10 cellular contexts compared by ENCODE assay signal in the genomic region with DNA sequence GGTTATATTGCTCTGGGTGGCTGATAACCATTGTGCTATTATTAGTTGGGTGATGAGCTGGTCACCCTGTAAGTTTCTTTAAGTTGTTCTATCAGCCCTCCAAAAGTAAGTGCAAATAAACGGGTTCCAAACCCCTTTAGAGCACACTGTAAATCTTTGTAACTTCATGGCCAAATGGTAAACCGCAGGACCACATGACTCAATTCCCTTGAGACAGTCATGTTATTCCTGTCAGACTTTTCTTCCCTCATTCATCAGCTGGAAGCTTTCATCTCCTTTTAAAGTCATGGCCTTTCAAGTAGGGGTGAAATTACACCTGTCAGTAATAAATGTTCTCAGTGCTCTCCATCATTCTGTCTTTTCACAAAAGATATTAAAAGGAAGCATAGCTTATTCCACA.
DNase-seq lines count a peak whose midpoint lies in the region; ATAC-seq lines count a peak whose summit lies in the region.
"Had no signal": no experiment of that assay in that cellular context is flagged by ENCODE, and none has a peak within 500 bp of the region (broad histone marks: within the 10 kb centered on the region; RNA-seq: fewer than 3 reads in every experiment).

No MANE protein-coding gene starts in this region.

- peaks cover 17 to 25% of the 10 kb centered on the region in 2 donors for H3K4me1 Mint-ChIP-seq in stimulated activated naive B cell treated with anti-CD40 and anti-IgM and Interleukin-4, amounts not matched to agents 10 μg/mL and 1 μg/mL and 100 μg/mL, for 72 hours

- H3K27me3 Mint-ChIP-seq in stimulated activated naive B cell treated with anti-CD40 and anti-IgM and Interleukin-4, amounts not matched to agents 10 μg/mL and 1 μg/mL and 100 μg/mL, for 72 hours: no peaks in the 10 kb centered on the region

- peak overlapping the region; percentile 31 to 44 for H3K4me3 Mint-ChIP-seq in stimulated activated naive B cell treated with anti-CD40 and anti-IgM and Interleukin-4, amounts not matched to agents 10 μg/mL and 1 μg/mL and 100 μg/mL, for 72 hours
- H3K4me3 Mint-ChIP-seq: T-helper 1 cell treated with Interleukin-12 subunit alpha and Interleukin-12 subunit beta and Interleukin-4 antibody, amounts not matched to agents 30 μg/mL and 1 μg/mL, for 36 hours had no signal

- peaks cover 0 to 2% of the 10 kb centered on the region in 2 donors for H3K36me3 Mint-ChIP-seq in stimulated activated naive B cell treated with anti-CD40 and anti-IgM and Interleukin-4, amounts not matched to agents 10 μg/mL and 1 μg/mL and 100 μg/mL, for 72 hours

- peak overlapping the region; percentile 65 for H3K27ac Mint-ChIP-seq in stimulated activated naive B cell treated with anti-CD40 and anti-IgM and Interleukin-4, amounts not matched to agents 10 μg/mL and 1 μg/mL and 100 μg/mL, for 72 hours
- H3K27ac Mint-ChIP-seq: T-helper 1 cell treated with Interleukin-12 subunit alpha and Interleukin-12 subunit beta and Interleukin-4 antibody, amounts not matched to agents 30 μg/mL and 1 μg/mL, for 36 hours had no signal

- peaks cover 0 to 4% of the 10 kb centered on the region in 2 donors for H3K9me3 Mint-ChIP-seq in stimulated activated naive B cell treated with anti-CD40 and anti-IgM and Interleukin-4, amounts not matched to agents 10 μg/mL and 1 μg/mL and 100 μg/mL, for 72 hours
- H3K9me3 Mint-ChIP-seq: T-helper 1 cell treated with Interleukin-12 subunit alpha and Interleukin-12 subunit beta and Interleukin-4 antibody, amounts not matched to agents 30 μg/mL and 1 μg/mL, for 36 hours had no signal

- ATAC-seq in HG02981 (IDR thresholded peaks at IDR 0.05; ENCODE audit: unreplicated experiment): peak; percentile 85
- ATAC-seq in stimulated activated naive B cell treated with anti-CD40 and anti-IgM and Interleukin-4, amounts not matched to agents 10 μg/mL and 1 μg/mL and 100 μg/mL, for 72 hours (replicated peaks): peak; percentile 80 to 81
- ATAC-seq: A549 had no signal

- DNase-seq in NCI-H1417 (lab: John Stamatoyannopoulos, UW) (peak; percentile 5 to 98 (median 64)), NCI-H1417 treated with DMSO at 0.1 percent for 48 hours (lab: John Stamatoyannopoulos, UW) (no peak), OCI-M1 (lab: John Stamatoyannopoulos, UW) (peak; percentile 19), NCI-H2081 treated with DMSO at 0.1 percent for 48 hours (lab: John Stamatoyannopoulos, UW) (no peak), midbrain (lab: John Stamatoyannopoulos, UW) (no peak), ecto neural progenitor cell (ENCODE audit: low spot score) (no peak)
- peak; percentile 19 for DNase-seq in stimulated activated naive B cell treated with anti-CD40 and anti-IgM and Interleukin-4, amounts not matched to agents 10 μg/mL and 1 μg/mL and 100 μg/mL, for 72 hours

Comparison
In these comparisons a context has a peak if more than half of its experiments do, and no peak if none do; other contexts are left out.
1. DNase-seq: peak in NCI-H1417 (3 of 3), OCI-M1 (single experiment) and stimulated activated naive B cell treated with anti-CD40 and anti-IgM and Interleukin-4, amounts not matched to agents 10 μg/mL and 1 μg/mL and 100 μg/mL, for 72 hours (single experiment); none in NCI-H1417 treated with DMSO at 0.1 percent for 48 hours (single experiment), NCI-H2081 treated with DMSO at 0.1 percent for 48 hours (single experiment), midbrain (single experiment) and ecto neural progenitor cell (single experiment).